In the genomic region with DNA sequence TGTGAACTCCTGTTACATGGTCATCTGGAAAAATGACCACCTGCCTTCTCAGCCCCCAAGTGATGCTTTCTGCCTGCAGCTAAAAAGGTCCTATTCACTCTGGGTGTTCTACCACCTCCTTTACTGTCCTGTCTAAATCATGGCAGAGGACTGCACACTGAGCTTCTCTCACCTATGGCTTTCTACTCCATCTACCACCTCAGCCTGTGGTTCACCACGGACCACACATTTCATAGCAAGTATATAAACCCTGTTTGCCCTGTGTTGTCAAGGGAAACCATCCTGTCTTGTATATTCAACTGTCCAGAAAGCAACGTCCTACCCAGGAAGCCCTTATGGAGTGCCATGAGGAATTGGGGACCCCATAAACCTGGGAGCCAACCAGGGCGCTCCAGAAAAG, we compare ENCODE assay signal across 17 cellular contexts.
DNase-seq lines count a peak whose midpoint lies in the region; ATAC-seq and TF ChIP-seq lines count a peak whose summit lies in the region.
"Had no signal": no experiment of that assay in that cellular context is flagged by ENCODE, and none has a peak within 500 bp of the region (broad histone marks: within the 10 kb centered on the region; RNA-seq: fewer than 3 reads in every experiment).

No MANE protein-coding gene starts in this region.

- no peak overlapping the region for H3K4me3 ChIP-seq in DND-41 (ENCODE audit: low read depth in 1 of 2, low read length in 2 of 2)
- no peak overlapping the region for H3K4me3 ChIP-seq in GM23338
- no peak overlapping the region for H3K4me3 ChIP-seq in naive thymus-derived CD4-positive, alpha-beta T cell (ENCODE audit: low read length)
- H3K4me3 ChIP-seq: HAP-1 had no signal

- H3K4me1 Mint-ChIP-seq in GM23338, result no peaks in the 10 kb centered on the region
- H3K4me1 Mint-ChIP-seq in activated CD8-positive, alpha-beta T cell treated with anti-CD3 and anti-CD28 coated beads, Interleukin-2, amount 10 ng/mL, durations not matched to agents 7 days and 5 days (ENCODE audit: low read depth), result no peaks in the 10 kb centered on the region
- peaks cover 0 to 1% (median 0%) of the 10 kb centered on the region in 7 donors for H3K4me1 Mint-ChIP-seq in naive thymus-derived CD4-positive, alpha-beta T cell
- H3K4me1 Mint-ChIP-seq: CD4-positive, CD25-positive, alpha-beta regulatory T cell had no signal

- peak; percentile 47 for DNase-seq in DND-41
- DNase-seq in GM23338 (ENCODE audit: low spot score), result no peak
- DNase-seq in activated CD8-positive, alpha-beta T cell treated with anti-CD3 and anti-CD28 coated beads, Interleukin-2, amount 10 ng/mL, durations not matched to agents 7 days and 5 days, result peak; percentile 38
- DNase-seq in naive thymus-derived CD4-positive, alpha-beta T cell, result no peak
- DNase-seq in NCI-H128 (lab: John Stamatoyannopoulos, UW; ENCODE audit: unreplicated experiment), result no peak
- no peak for DNase-seq in NCI-H2196 (lab: John Stamatoyannopoulos, UW; ENCODE audit: unreplicated experiment)
- DNase-seq in D341Med (ENCODE audit: low spot score), result no peak
- DNase-seq: Caco-2; CD4-positive, CD25-positive, alpha-beta regulatory T cell; CD8-positive, alpha-beta T cell; DMS 273 treated with DMSO at 0.1 percent for 48 hours; DMS79; GF-D8; GOT3; HFFc6 had no signal

- H3K27ac Mint-ChIP-seq in GM23338, result no peak overlapping the region
- no peak overlapping the region for H3K27ac Mint-ChIP-seq in activated CD8-positive, alpha-beta T cell treated with anti-CD3 and anti-CD28 coated beads, Interleukin-2, amount 10 ng/mL, durations not matched to agents 7 days and 5 days
- no peak overlapping the region for H3K27ac Mint-ChIP-seq in naive thymus-derived CD4-positive, alpha-beta T cell
- H3K27ac Mint-ChIP-seq: CD4-positive, CD25-positive, alpha-beta regulatory T cell; CD8-positive, alpha-beta T cell; HFFc6 had no signal

- POLR2A ChIA-PET in activated CD8-positive, alpha-beta T cell treated with anti-CD3 and anti-CD28 coated beads, Interleukin-2, amount 10 ng/mL, durations not matched to agents 7 days and 5 days (lab: Charles Lee), result no interaction called here
- POLR2A ChIA-PET in naive thymus-derived CD4-positive, alpha-beta T cell (lab: Charles Lee), result no interaction called here

- no peak overlapping the region for H3K4me3 Mint-ChIP-seq in GM23338
- H3K4me3 Mint-ChIP-seq in activated CD8-positive, alpha-beta T cell treated with anti-CD3 and anti-CD28 coated beads, Interleukin-2, amount 10 ng/mL, durations not matched to agents 7 days and 5 days, result no peak overlapping the region
- no peak overlapping the region for H3K4me3 Mint-ChIP-seq in naive thymus-derived CD4-positive, alpha-beta T cell
- H3K4me3 Mint-ChIP-seq: CD4-positive, CD25-positive, alpha-beta regulatory T cell; CD8-positive, alpha-beta T cell; HFFc6 had no signal

- H3K4me1 ChIP-seq in DND-41 (ENCODE audit: insufficient read depth, low read length) (no peaks in the 10 kb centered on the region), GM23338 (ENCODE audit: insufficient read depth) (no peaks in the 10 kb centered on the region)
- no peaks in the 10 kb centered on the region for H3K4me1 ChIP-seq in naive thymus-derived CD4-positive, alpha-beta T cell (ENCODE audit: control insufficient read depth in 2 of 2, insufficient read depth in 2 of 2, low read length in 2 of 2)
- H3K4me1 ChIP-seq: Caco-2, HAP-1 had no signal

- H3K79me2 ChIP-seq in DND-41 (ENCODE audit: insufficient read depth, low read length), result no peaks in the 10 kb centered on the region
- H3K79me2 ChIP-seq in GM23338 (replicated peaks; ENCODE audit: insufficient read depth), result no peaks in the 10 kb centered on the region

- H3K27me3 ChIP-seq in DND-41 (ENCODE audit: insufficient read depth, low read length, poor library complexity) (no peaks in the 10 kb centered on the region), GM23338 (ENCODE audit: insufficient read depth) (no peaks in the 10 kb centered on the region)
- H3K27me3 ChIP-seq in naive thymus-derived CD4-positive, alpha-beta T cell (ENCODE audit: control insufficient read depth in 2 of 2, insufficient read depth in 2 of 2, low read length in 2 of 2), result no peaks in the 10 kb centered on the region

- CTCF ChIA-PET in activated CD8-positive, alpha-beta T cell treated with anti-CD3 and anti-CD28 coated beads, Interleukin-2, amount 10 ng/mL, durations not matched to agents 7 days and 5 days (lab: Charles Lee), result no interaction called here
- CTCF ChIA-PET in naive thymus-derived CD4-positive, alpha-beta T cell (lab: Charles Lee), result no interaction called here

- no peak overlapping the region for H3K9ac ChIP-seq in DND-41 (ENCODE audit: low read depth, low read length)

- H3K4me2 ChIP-seq in DND-41 (ENCODE audit: insufficient read depth, low read length) (no peak overlapping the region), GM23338 (no peak overlapping the region)

- ATAC-seq in DND-41 (ENCODE audit: insufficient read depth, low read depth) (peak; percentile 97), GM23338 (no peak)
- ATAC-seq in activated CD8-positive, alpha-beta T cell treated with anti-CD3 and anti-CD28 coated beads, Interleukin-2, amount 10 ng/mL, durations not matched to agents 7 days and 5 days, result peak; percentile 61
- peak; percentile 24 for ATAC-seq in naive thymus-derived CD4-positive, alpha-beta T cell
- ATAC-seq: CD8-positive, alpha-beta T cell had no signal

- no peaks in the 10 kb centered on the region; the same call in 2 of the 3 replicates for H3K36me3 Mint-ChIP-seq in GM23338 (ENCODE audit: low read depth)
- H3K36me3 Mint-ChIP-seq in activated CD8-positive, alpha-beta T cell treated with anti-CD3 and anti-CD28 coated beads, Interleukin-2, amount 10 ng/mL, durations not matched to agents 7 days and 5 days (ENCODE audit: low read depth), result no peaks in the 10 kb centered on the region
- no peaks in the 10 kb centered on the region for H3K36me3 Mint-ChIP-seq in naive thymus-derived CD4-positive, alpha-beta T cell
- H3K36me3 Mint-ChIP-seq: CD4-positive, CD25-positive, alpha-beta regulatory T cell; CD8-positive, alpha-beta T cell had no signal

- no peaks in the 10 kb centered on the region for H3K36me3 ChIP-seq in DND-41 (ENCODE audit: insufficient read depth, low read length)
- no peaks in the 10 kb centered on the region for H3K36me3 ChIP-seq in GM23338 (ENCODE audit: insufficient read depth)
- no peaks in the 10 kb centered on the region for H3K36me3 ChIP-seq in naive thymus-derived CD4-positive, alpha-beta T cell (ENCODE audit: control insufficient read depth in 2 of 3, insufficient read depth in 3 of 3, low read length in 3 of 3)
- H3K36me3 ChIP-seq: HAP-1 had no signal

- H3K27ac ChIP-seq in DND-41 (ENCODE audit: low read length), result no peak overlapping the region
- H3K27ac ChIP-seq in GM23338 (ENCODE audit: low read depth), result no peak overlapping the region
- H3K27ac ChIP-seq in naive thymus-derived CD4-positive, alpha-beta T cell (ENCODE audit: low read depth, low read length), result no peak overlapping the region
- H3K27ac ChIP-seq: C4-2B had no signal

- no peaks in the 10 kb centered on the region for H4K20me1 ChIP-seq in DND-41 (ENCODE audit: insufficient read depth, low read length)
- H4K20me1 ChIP-seq in GM23338 (replicated peaks; ENCODE audit: insufficient read depth), result no peaks in the 10 kb centered on the region

- no peaks in the 10 kb centered on the region for H3K9me3 ChIP-seq in DND-41 (ENCODE audit: insufficient read depth, low read length, severe bottlenecking)
- H3K9me3 ChIP-seq in naive thymus-derived CD4-positive, alpha-beta T cell (ENCODE audit: control insufficient read depth in 2 of 3, low read length in 3 of 3), result no peaks in the 10 kb centered on the region
- H3K9me3 ChIP-seq: Caco-2, HAP-1 had no signal

- no peaks in the 10 kb centered on the region for H3K27me3 Mint-ChIP-seq in GM23338 (ENCODE audit: insufficient read depth, low read depth, poor library complexity)
- peaks cover 6% of the 10 kb centered on the region for H3K27me3 Mint-ChIP-seq in activated CD8-positive, alpha-beta T cell treated with anti-CD3 and anti-CD28 coated beads, Interleukin-2, amount 10 ng/mL, durations not matched to agents 7 days and 5 days (ENCODE audit: low read depth)
- peaks cover 0 to 11% (median 6%) of the 10 kb centered on the region in 5 donors for H3K27me3 Mint-ChIP-seq in naive thymus-derived CD4-positive, alpha-beta T cell
- H3K27me3 Mint-ChIP-seq: CD4-positive, CD25-positive, alpha-beta regulatory T cell had no signal

- no peaks in the 10 kb centered on the region for H3K9me3 Mint-ChIP-seq in GM23338
- no peaks in the 10 kb centered on the region for H3K9me3 Mint-ChIP-seq in activated CD8-positive, alpha-beta T cell treated with anti-CD3 and anti-CD28 coated beads, Interleukin-2, amount 10 ng/mL, durations not matched to agents 7 days and 5 days (ENCODE audit: insufficient read depth)
- peaks cover 0 to 11% (median 1%) of the 10 kb centered on the region in 11 donors for H3K9me3 Mint-ChIP-seq in naive thymus-derived CD4-positive, alpha-beta T cell
- H3K9me3 Mint-ChIP-seq: HFFc6 had no signal

- H3F3A ChIP-seq in GM23338 (replicated peaks; ENCODE audit: low read depth), result no peaks in the 10 kb centered on the region

- intact Hi-C loops in naive thymus-derived CD4-positive, alpha-beta T cell (cut with micrococcal nuclease), result no loop called here

- H3K9me2 ChIP-seq in GM23338 (ENCODE audit: insufficient read depth), result no peaks in the 10 kb centered on the region

- TF ChIP-seq CTCF in DND-41 (IDR thresholded peaks at IDR 0.05; ENCODE audit: borderline replicate concordance, extremely low read depth, low read length, poor library complexity, severe bottlenecking) (no peak), GM23338 (conservative IDR thresholded peaks at IDR 0.05; ENCODE audit: low read depth in 2 of 2) (no peak)

- H2AFZ ChIP-seq in DND-41 (ENCODE audit: low read depth, low read length) (no peak overlapping the region), GM23338 (peak overlapping the region; percentile 25; the same call in 1 of the 2 replicates)

TF ChIP-seq in GM23338, 12 proteins besides CTCF, POLR2A, EP300 and RAD21 (continues in another document):
- no peak for TF ChIP-seq NANOG (IDR thresholded peaks at IDR 0.05; ENCODE audit: borderline replicate concordance)
- no peak for TF ChIP-seq CREB1 (CRISPR knock-in tag; IDR thresholded peaks at IDR 0.05; ENCODE audit: low read depth)
- TF ChIP-seq STAT1 (IDR thresholded peaks at IDR 0.05; ENCODE audit: unreplicated experiment), result no peak
- TF ChIP-seq ZNF331 (CRISPR knock-in tag; IDR thresholded peaks at IDR 0.05; ENCODE audit: low read depth), result no peak
- TF ChIP-seq ETS1 (IDR thresholded peaks at IDR 0.05), result no peak

Comparison
In these comparisons a context has a peak if more than half of its experiments do, and no peak if none do; other contexts are left out.
1. DNase-seq: peak in DND-41 (single experiment) and activated CD8-positive, alpha-beta T cell treated with anti-CD3 and anti-CD28 coated beads, Interleukin-2, amount 10 ng/mL, durations not matched to agents 7 days and 5 days (single experiment); none in GM23338 (single experiment), naive thymus-derived CD4-positive, alpha-beta T cell (0 of 9), NCI-H128 (single experiment), NCI-H2196 (single experiment) and D341Med (single experiment).